In genomic region chr3:183733553-183733952, GRCh38 we compare ENCODE assay signal across 1 cellular context.
TF ChIP-seq lines count a peak whose summit lies in the region.

No MANE protein-coding gene starts in this region.

TF ChIP-seq in GM23338, 12 proteins besides CTCF, POLR2A, EP300 and RAD21:
- TF ChIP-seq EZH2phosphoT487 (IDR thresholded peaks at IDR 0.05; ENCODE audit: unreplicated experiment), result no peak
- TF ChIP-seq JUNB (IDR thresholded peaks at IDR 0.05; ENCODE audit: unreplicated experiment), result no peak
- no peak for TF ChIP-seq POLR2AphosphoS5 (IDR thresholded peaks at IDR 0.05; ENCODE audit: low read depth)
- no peak for TF ChIP-seq ZNF331 (CRISPR knock-in tag; IDR thresholded peaks at IDR 0.05; ENCODE audit: low read depth)
- TF ChIP-seq CREB1 (CRISPR knock-in tag; IDR thresholded peaks at IDR 0.05; ENCODE audit: low read depth), result no peak
- no peak for TF ChIP-seq STAT1 (IDR thresholded peaks at IDR 0.05; ENCODE audit: unreplicated experiment)
